16 cellular contexts compared by ENCODE assay signal in the genomic region with DNA sequence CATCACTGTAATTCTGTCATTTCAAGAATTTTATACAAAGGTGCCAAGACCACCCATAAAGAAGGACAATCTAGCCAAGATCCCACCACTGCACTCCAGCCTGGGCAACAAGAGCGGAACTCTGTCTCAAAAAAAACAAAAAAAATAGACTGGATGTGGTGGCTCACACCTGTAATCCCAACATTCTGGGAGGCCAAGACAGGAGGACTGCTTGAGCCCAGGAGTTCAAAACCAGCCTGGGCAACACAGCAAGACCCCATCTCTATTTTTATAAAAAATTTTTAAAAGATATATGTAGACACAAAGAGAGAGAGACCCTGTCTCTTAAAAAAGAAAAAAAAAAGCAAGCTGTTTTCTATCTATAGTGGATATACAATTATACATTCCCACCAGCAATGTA. TPM values are rescaled to one million over a fixed set of nuclear protein-coding genes. Genes with fewer than 3 reads are reported as not detected.
DNase-seq lines count a peak whose midpoint lies in the region; ATAC-seq and TF ChIP-seq lines count a peak whose summit lies in the region.
"Had no signal": no experiment of that assay in that cellular context is flagged by ENCODE, and none has a peak within 500 bp of the region (broad histone marks: within the 10 kb centered on the region; RNA-seq: fewer than 3 reads in every experiment).

No MANE protein-coding gene starts in this region.

- H3F3A ChIP-seq in DOHH2 (ENCODE audit: control insufficient read depth, insufficient read depth): peaks cover 24% of the 10 kb centered on the region

- POLR2A ChIA-PET in CD8-positive, alpha-beta T cell (lab: Charles Lee): no interaction called here

- H4K20me1 ChIP-seq in DOHH2 (ENCODE audit: control insufficient read depth, insufficient read depth, low read depth, low read length): peaks cover 56% of the 10 kb centered on the region

- H3K9me2 ChIP-seq in DOHH2 (replicated peaks; ENCODE audit: control insufficient read depth, low read length): no peaks in the 10 kb centered on the region

- no peaks in the 10 kb centered on the region for H3K27me3 Mint-ChIP-seq in CD4-positive, CD25-positive, alpha-beta regulatory T cell
- no peaks in the 10 kb centered on the region for H3K27me3 Mint-ChIP-seq in T-helper 17 cell
- no peaks in the 10 kb centered on the region for H3K27me3 Mint-ChIP-seq in mesothelial cell of epicardium (ENCODE audit: low read depth)
- H3K27me3 Mint-ChIP-seq in CD8-positive, alpha-beta T cell (ENCODE audit: low read depth): no peaks in the 10 kb centered on the region

- H3K27me3 ChIP-seq in CD4-positive, CD25-positive, alpha-beta regulatory T cell (ENCODE audit: control insufficient read depth, insufficient read depth, low read length): no peaks in the 10 kb centered on the region
- H3K27me3 ChIP-seq in DOHH2 (ENCODE audit: control insufficient read depth, low read length): no peaks in the 10 kb centered on the region
- H3K27me3 ChIP-seq in CD8-positive, alpha-beta T cell (ENCODE audit: insufficient read depth, low read length): no peaks in the 10 kb centered on the region

- TF ChIP-seq CTCF in DOHH2 (IDR thresholded peaks at IDR 0.05; ENCODE audit: low read depth, low read length, poor library complexity, severe bottlenecking) (no peak), mesothelial cell of epicardium (IDR thresholded peaks at IDR 0.05; ENCODE audit: unreplicated experiment) (no peak)
- TF ChIP-seq CTCF in CD8-positive, alpha-beta T cell (IDR thresholded peaks at IDR 0.05): no peak

- peaks cover 33% of the 10 kb centered on the region for H3K4me1 ChIP-seq in CD4-positive, CD25-positive, alpha-beta regulatory T cell (ENCODE audit: control insufficient read depth, insufficient read depth, low read length, poor library complexity, severe bottlenecking)
- H3K4me1 ChIP-seq in DOHH2 (ENCODE audit: control insufficient read depth, low read length): peaks cover 93% of the 10 kb centered on the region
- H3K4me1 ChIP-seq in CD8-positive, alpha-beta T cell (ENCODE audit: insufficient read depth, low read length): peaks cover 55% of the 10 kb centered on the region

- peaks cover 6% of the 10 kb centered on the region for H3K36me3 ChIP-seq in CD4-positive, CD25-positive, alpha-beta regulatory T cell (ENCODE audit: control insufficient read depth, insufficient read depth, low read length)
- H3K36me3 ChIP-seq in DOHH2 (ENCODE audit: control insufficient read depth, low read length): peaks cover 72% of the 10 kb centered on the region
- H3K36me3 ChIP-seq in CD8-positive, alpha-beta T cell (ENCODE audit: insufficient read depth, low read length): no peaks in the 10 kb centered on the region

- peak overlapping the region in 2 of 3 donors; percentile 35 to 72 for H3K27ac Mint-ChIP-seq in CD4-positive, CD25-positive, alpha-beta regulatory T cell
- H3K27ac Mint-ChIP-seq in T-helper 17 cell: no peak overlapping the region
- peak overlapping the region; percentile 80 for H3K27ac Mint-ChIP-seq in mesothelial cell of epicardium
- no peak overlapping the region for H3K27ac Mint-ChIP-seq in CD8-positive, alpha-beta T cell

- no peak for ATAC-seq in CD4-positive, CD25-positive, alpha-beta regulatory T cell (ENCODE audit: low read depth in 2 of 2)
- ATAC-seq in T-helper 17 cell: no peak
- ATAC-seq in GM21717 (IDR thresholded peaks at IDR 0.05; ENCODE audit: unreplicated experiment): no peak
- ATAC-seq in esophagus mucosa: no peak
- no peak for ATAC-seq in CD8-positive, alpha-beta T cell
- ATAC-seq: Panc1 had no signal

- intact Hi-C loops in CD8-positive, alpha-beta T cell (cut with DNase I, micrococcal nuclease): loop anchor here in 1 of 2 experiments (5.0 kb wide), 1 partner anchor 140 kb away; no protein-coding TSS in a partner anchor

- H3K27ac ChIP-seq in CD4-positive, CD25-positive, alpha-beta regulatory T cell (ENCODE audit: insufficient read depth, low read length, poor library complexity, severe bottlenecking): no peak overlapping the region
- H3K27ac ChIP-seq in DOHH2 (ENCODE audit: low read depth, low read length): 0 out of 2 replicates have a peak overlapping the region, but pooled peaks have one; percentile 24
- H3K27ac ChIP-seq in CD8-positive, alpha-beta T cell (ENCODE audit: low read depth, low read length): no peak overlapping the region
- H3K27ac ChIP-seq: GM23248 had no signal

- peaks cover 100% of the 10 kb centered on the region for H3K79me2 ChIP-seq in DOHH2 (ENCODE audit: control insufficient read depth, low read length)

- peaks cover 5% of the 10 kb centered on the region for H3K36me3 Mint-ChIP-seq in CD4-positive, CD25-positive, alpha-beta regulatory T cell
- H3K36me3 Mint-ChIP-seq in T-helper 17 cell (ENCODE audit: low read depth): no peaks in the 10 kb centered on the region
- H3K36me3 Mint-ChIP-seq in mesothelial cell of epicardium: peaks cover 3% of the 10 kb centered on the region
- H3K36me3 Mint-ChIP-seq in CD8-positive, alpha-beta T cell: peaks cover 18% of the 10 kb centered on the region

- peak overlapping the region; percentile 29 for H3K4me2 ChIP-seq in DOHH2 (ENCODE audit: low read length)

- no peak for DNase-seq in CD4-positive, CD25-positive, alpha-beta regulatory T cell
- DNase-seq in T-helper 17 cell: no peak
- no peak for DNase-seq in mesothelial cell of epicardium (ENCODE audit: low spot score in 2 of 2, unreplicated experiment in 2 of 2)
- no peak for DNase-seq in activated gamma-delta T cell (lab: John Stamatoyannopoulos, UW)
- DNase-seq in CD8-positive, alpha-beta T cell: no peak
- DNase-seq: ACHN, DMS 273 treated with DMSO at 0.1 percent for 48 hours, GM23248, NCI-H1092, NCI-H1694, NCI-H345, SHP77 had no signal

- H3K4me3 Mint-ChIP-seq in CD4-positive, CD25-positive, alpha-beta regulatory T cell: peak overlapping the region in 3 of 4 donors; percentile 7 to 67 (median 54)
- H3K4me3 Mint-ChIP-seq in T-helper 17 cell (peak overlapping the region; percentile 57), mesothelial cell of epicardium (no peak overlapping the region)
- no peak overlapping the region for H3K4me3 Mint-ChIP-seq in CD8-positive, alpha-beta T cell

- peaks cover 37 to 67% (median 45%) of the 10 kb centered on the region in 4 donors for H3K4me1 Mint-ChIP-seq in CD4-positive, CD25-positive, alpha-beta regulatory T cell
- peaks cover 32% of the 10 kb centered on the region for H3K4me1 Mint-ChIP-seq in T-helper 17 cell
- H3K4me1 Mint-ChIP-seq in mesothelial cell of epicardium: peaks cover 14% of the 10 kb centered on the region
- peaks cover 56% of the 10 kb centered on the region for H3K4me1 Mint-ChIP-seq in CD8-positive, alpha-beta T cell (ENCODE audit: low read depth)

- peaks cover 0 to 1% (median 0%) of the 10 kb centered on the region in 7 donors for H3K9me3 Mint-ChIP-seq in CD4-positive, CD25-positive, alpha-beta regulatory T cell
- H3K9me3 Mint-ChIP-seq in mesothelial cell of epicardium: no peaks in the 10 kb centered on the region
- no peaks in the 10 kb centered on the region for H3K9me3 Mint-ChIP-seq in CD8-positive, alpha-beta T cell

- CTCF ChIA-PET in CD8-positive, alpha-beta T cell (lab: Charles Lee): interaction anchor here (1.1 kb wide), 1 partner anchor 16 kb away, joined by 4 read pairs; no protein-coding TSS in a partner anchor

- no peaks in the 10 kb centered on the region for H3K9me3 ChIP-seq in CD4-positive, CD25-positive, alpha-beta regulatory T cell (ENCODE audit: control insufficient read depth in 2 of 2, low read length in 2 of 2)
- H3K9me3 ChIP-seq in DOHH2 (ENCODE audit: control insufficient read depth, insufficient read depth, low read length) (no peaks in the 10 kb centered on the region), T-helper 17 cell (ENCODE audit: control insufficient read depth, low read length, poor library complexity, severe bottlenecking) (no peaks in the 10 kb centered on the region)
- no peaks in the 10 kb centered on the region for H3K9me3 ChIP-seq in CD8-positive, alpha-beta T cell (ENCODE audit: low read length)

- H3K4me3 ChIP-seq in CD4-positive, CD25-positive, alpha-beta regulatory T cell (ENCODE audit: low read depth, low read length): no peak overlapping the region
- peak overlapping the region; percentile 4; the same call in 1 of the 2 replicates for H3K4me3 ChIP-seq in DOHH2 (ENCODE audit: low read length)
- no peak overlapping the region for H3K4me3 ChIP-seq in CD8-positive, alpha-beta T cell (ENCODE audit: low read depth, low read length)
- H3K4me3 ChIP-seq: GM23248 had no signal

RNA-seq across cellular contexts. Expression of a gene that starts 8.8 kb away (rescaled TPM):
- total RNA-seq in CD4-positive, CD25-positive, alpha-beta regulatory T cell: 67.9 TPM
- polyA plus RNA-seq in CD4-positive, CD25-positive, alpha-beta regulatory T cell: 10 to 100 TPM; 55.0 to 66.7 (median 58.7) TPM
- total RNA-seq in T-helper 17 cell (10 to 100 TPM; 64.6 to 72.7 TPM), mesothelial cell of epicardium (81.5 to 86.9 TPM (median 84.1 TPM) in 3 replicates), esophagus mucosa (93.4 TPM)
- 10 to 100 TPM; 65.8 to 68.0 TPM for total RNA-seq in CD8-positive, alpha-beta T cell

Comparison
In these comparisons a context has a peak if more than half of its experiments do, and no peak if none do; other contexts are left out.
1. H3K27ac Mint-ChIP-seq: peak in CD4-positive, CD25-positive, alpha-beta regulatory T cell (2 of 3) and mesothelial cell of epicardium (single experiment); none in T-helper 17 cell (single experiment) and CD8-positive, alpha-beta T cell (single experiment).
2. H3K4me3 Mint-ChIP-seq: peak in CD4-positive, CD25-positive, alpha-beta regulatory T cell (3 of 4) and T-helper 17 cell (single experiment); none in mesothelial cell of epicardium (single experiment) and CD8-positive, alpha-beta T cell (single experiment).